In the genomic region with DNA sequence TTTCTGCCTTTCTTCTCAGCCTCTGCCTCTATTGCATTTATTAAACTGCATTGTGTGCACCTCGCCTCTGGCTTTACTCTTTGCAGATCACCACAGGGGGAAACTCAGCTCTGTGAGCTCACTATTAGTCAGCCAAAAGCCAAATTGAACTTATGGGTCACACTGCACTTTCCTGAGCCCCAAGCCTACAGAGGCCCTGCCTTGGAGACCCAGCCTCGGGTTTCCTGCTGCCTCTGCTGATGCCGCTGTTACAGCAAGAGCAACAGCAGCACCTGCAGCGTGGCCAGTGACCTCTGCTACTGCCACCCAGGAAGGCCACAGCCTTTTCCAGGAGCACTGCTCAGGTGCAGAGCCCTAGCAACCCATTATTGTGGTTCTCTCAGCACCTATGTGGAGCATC, we compare ENCODE assay signal across 1 cellular context.
TF ChIP-seq lines count a peak whose summit lies in the region.

No MANE protein-coding gene starts in this region.

TF ChIP-seq in IMR-90, 13 proteins besides CTCF, POLR2A, EP300 and RAD21:
- TF ChIP-seq NFE2L2 (IDR thresholded peaks at IDR 0.05; ENCODE audit: low read depth, low read length) = no peak
- no peak for TF ChIP-seq RCOR1 (IDR thresholded peaks at IDR 0.05; ENCODE audit: insufficient replicate concordance, low read length)
- no peak for TF ChIP-seq MAFK (IDR thresholded peaks at IDR 0.05; ENCODE audit: low read depth, low read length)
- no peak for TF ChIP-seq CEBPB (IDR thresholded peaks at IDR 0.05; ENCODE audit: low read depth, low read length)
- no peak for TF ChIP-seq RFX5 (IDR thresholded peaks at IDR 0.05; ENCODE audit: low read depth, low read length)
- TF ChIP-seq MXI1 (IDR thresholded peaks at IDR 0.05; ENCODE audit: borderline replicate concordance, low read depth, low read length) = no peak
- TF ChIP-seq, protein P1, sequence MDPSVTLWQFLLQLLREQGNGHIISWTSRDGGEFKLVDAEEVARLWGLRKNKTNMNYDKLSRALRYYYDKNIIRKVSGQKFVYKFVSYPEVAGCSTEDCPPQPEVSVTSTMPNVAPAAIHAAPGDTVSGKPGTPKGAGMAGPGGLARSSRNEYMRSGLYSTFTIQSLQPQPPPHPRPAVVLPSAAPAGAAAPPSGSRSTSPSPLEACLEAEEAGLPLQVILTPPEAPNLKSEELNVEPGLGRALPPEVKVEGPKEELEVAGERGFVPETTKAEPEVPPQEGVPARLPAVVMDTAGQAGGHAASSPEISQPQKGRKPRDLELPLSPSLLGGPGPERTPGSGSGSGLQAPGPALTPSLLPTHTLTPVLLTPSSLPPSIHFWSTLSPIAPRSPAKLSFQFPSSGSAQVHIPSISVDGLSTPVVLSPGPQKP (IDR thresholded peaks at IDR 0.05; ENCODE audit: borderline replicate concordance, low read depth, low read length) = no peak
